ENCODE assay signal across 12 cellular contexts in the genomic region with DNA sequence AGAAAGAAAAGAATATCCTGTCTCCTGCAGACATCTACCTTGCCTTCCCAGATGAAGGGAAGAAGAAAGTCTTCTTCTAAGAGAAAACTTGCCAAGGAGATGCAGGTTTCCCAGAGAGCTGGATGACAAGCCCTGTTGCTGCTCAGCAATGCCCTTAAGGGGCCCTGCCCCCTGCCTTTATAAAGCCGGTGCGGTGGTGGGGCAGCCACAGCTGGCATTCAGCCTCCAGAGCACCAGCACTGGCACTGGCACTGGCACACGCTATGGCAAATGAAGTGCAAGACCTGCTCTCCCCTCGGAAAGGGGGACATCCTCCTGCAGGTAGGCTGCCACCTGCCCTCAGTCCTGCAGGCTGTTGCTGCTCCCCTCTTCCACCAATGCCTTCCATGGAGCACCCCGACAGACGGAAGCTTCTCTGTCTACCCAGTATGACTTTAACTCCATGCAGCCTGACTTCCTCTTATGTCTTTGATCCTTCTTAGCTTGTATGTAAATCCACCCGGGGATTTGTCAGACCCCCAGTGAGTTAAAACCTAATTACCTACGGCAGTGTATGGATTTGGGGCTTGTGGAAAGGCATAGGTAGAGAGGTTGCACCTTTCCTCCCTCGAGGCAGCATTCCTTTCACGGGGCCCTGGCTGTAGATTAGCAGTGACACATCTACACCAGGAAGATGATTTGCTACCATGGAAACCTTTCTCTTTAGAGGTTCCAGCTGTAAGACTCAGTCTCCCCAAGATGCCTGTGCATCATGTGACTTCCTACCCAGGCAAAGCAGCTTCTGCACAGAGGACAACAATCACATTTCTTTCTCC. TPM values are rescaled to one million over a fixed set of nuclear protein-coding genes. Genes with fewer than 3 reads are reported as not detected.
DNase-seq lines count a peak whose midpoint lies in the region; ATAC-seq, FAIRE-seq and TF ChIP-seq lines count a peak whose summit lies in the region.
"Had no signal": no experiment of that assay in that cellular context is flagged by ENCODE, and none has a peak within 500 bp of the region (broad histone marks: within the 10 kb centered on the region; RNA-seq: fewer than 3 reads in every experiment).

Gene DAPL1 (plus strand): TSS at position 208 of the 815 bp plus-strand sequence. CDS start 56 bp downstream, at position 264.

- H3K4me3 ChIP-seq in astrocyte (ENCODE audit: insufficient read depth, low read depth, low read length) = no peak within 1 kb of the TSS
- no peak within 1 kb of the TSS for H3K4me3 ChIP-seq in HepG2 (replicated peaks in 1 of 3; ENCODE audit: insufficient read depth in 1 of 3, low read depth in 2 of 3, low read length in 3 of 3)

- peaks cover 9% of the 10 kb centered on the region for H3K27me3 ChIP-seq in astrocyte (ENCODE audit: insufficient read depth, low read length)
- H3K27me3 ChIP-seq in HepG2 (ENCODE audit: control insufficient read depth in 1 of 2, insufficient read depth in 2 of 2, low read length in 2 of 2) = peaks cover 5 to 33% of the 10 kb centered on the region in 2 experiments; a peak in 4 of 5 replicates

- no peaks in the 10 kb centered on the region for H3K9me3 ChIP-seq in astrocyte (ENCODE audit: insufficient read depth, low read depth, low read length)
- H3K9me3 ChIP-seq in HepG2 (ENCODE audit: low read length) = no peaks in the 10 kb centered on the region

- no peak for TF ChIP-seq POLR2A in HepG2 (IDR thresholded peaks at IDR 0.05; ENCODE audit: insufficient read depth in 1 of 2, low read depth in 2 of 2, low read length in 2 of 2)

- POLR2A ChIA-PET in HepG2 (lab: Yijun Ruan, JAX) = no interaction called here

- no peaks in the 10 kb centered on the region for H3K4me1 ChIP-seq in astrocyte (ENCODE audit: insufficient read depth, low read length)
- no peaks in the 10 kb centered on the region for H3K4me1 ChIP-seq in HepG2 (ENCODE audit: insufficient read depth, low read length)

- H3K9me3 Mint-ChIP-seq in Calu3 (ENCODE audit: low read depth, unreplicated experiment) (no peaks in the 10 kb centered on the region), astrocyte (ENCODE audit: unreplicated experiment) (no peaks in the 10 kb centered on the region), nephron (no peaks in the 10 kb centered on the region)

- WGBS in HepG2 (ENCODE audit: low lambda C conversion rate) = 28% methylated on average over 7 of the region's 10 CpGs

- H3K27ac Mint-ChIP-seq in Calu3 (ENCODE audit: unreplicated experiment) (no peak within 1 kb of the TSS), astrocyte (ENCODE audit: unreplicated experiment) (no peak within 1 kb of the TSS), nephron (no peak within 1 kb of the TSS)

- TF ChIP-seq RAD21 in HepG2 (CRISPR knock-in tag; IDR thresholded peaks at IDR 0.05) = no peak

- peaks cover 23% of the 10 kb centered on the region for H3K27me3 Mint-ChIP-seq in Calu3 (ENCODE audit: unreplicated experiment)
- H3K27me3 Mint-ChIP-seq in astrocyte (ENCODE audit: low read depth, unreplicated experiment) = peaks cover 4% of the 10 kb centered on the region
- H3K27me3 Mint-ChIP-seq in nephron (ENCODE audit: low read depth) = peaks cover 12% of the 10 kb centered on the region

- CTCF ChIA-PET in Calu3 (lab: Charles Lee) = no interaction called here
- CTCF ChIA-PET in HepG2 (lab: Yijun Ruan, JAX; ENCODE audit: low intra/inter-chr PET ratio, low total read pairs) = no interaction called here

- no peaks in the 10 kb centered on the region for H4K20me1 ChIP-seq in astrocyte (ENCODE audit: insufficient read depth, low read length)
- no peaks in the 10 kb centered on the region for H4K20me1 ChIP-seq in HepG2 (ENCODE audit: insufficient read depth, low read length)

- no peak for TF ChIP-seq CTCF in Calu3 (IDR thresholded peaks at IDR 0.05; ENCODE audit: unreplicated experiment)
- no peak for TF ChIP-seq CTCF in astrocyte (IDR thresholded peaks at IDR 0.05; ENCODE audit: insufficient read depth, low read depth, low read length)
- TF ChIP-seq CTCF in nephron (IDR thresholded peaks at IDR 0.05; ENCODE audit: unreplicated experiment in 3 of 3) = no peak
- TF ChIP-seq CTCF in HepG2 (CRISPR knock-in tag; IDR thresholded peaks at IDR 0.05) = no peak

- H3K27ac ChIP-seq in astrocyte (ENCODE audit: low read depth, low read length) (no peak within 1 kb of the TSS), HepG2 (ENCODE audit: extremely low read length, insufficient read depth, low read length) (no peak within 1 kb of the TSS)
- H3K27ac ChIP-seq: RWPE1 had no signal

- H3K79me2 ChIP-seq in astrocyte (ENCODE audit: insufficient read depth, low read length) (no peaks in the 10 kb centered on the region), HepG2 (ENCODE audit: insufficient read depth, low read length) (no peaks in the 10 kb centered on the region)

- H3K4me3 Mint-ChIP-seq in Calu3 (ENCODE audit: low read depth, unreplicated experiment) (peak within 1 kb of the TSS; percentile 44), astrocyte (ENCODE audit: unreplicated experiment) (no peak within 1 kb of the TSS), nephron (peak within 1 kb of the TSS in 2 of 3 experiments; percentile 14 to 43)

- in situ Hi-C loops in HepG2 (cut with HindIII; ENCODE audit: extremely low pct_ligation_motif_present, low pct_unique_long_range_greater_than_20kb) = no loop called here

- H3K9ac ChIP-seq in astrocyte (ENCODE audit: low read length) (no peak within 1 kb of the TSS), HepG2 (ENCODE audit: insufficient read depth, low read depth, low read length) (no peak within 1 kb of the TSS)

- intact Hi-C loops in Calu3 (cut with micrococcal nuclease; ENCODE audit: unreplicated experiment) = no loop called here
- intact Hi-C loops in HepG2 (cut with micrococcal nuclease; ENCODE audit: unreplicated experiment) = no loop called here

- peak within 1 kb of the TSS; percentile 23 for H2AFZ ChIP-seq in astrocyte (ENCODE audit: low read depth, low read length)
- no peak within 1 kb of the TSS for H2AFZ ChIP-seq in HepG2 (ENCODE audit: low read length)

- peak; percentile 65 for DNase-seq in Calu3
- peak; percentile 47 for DNase-seq in NCI-H1105 (lab: John Stamatoyannopoulos, UW)
- no peak for DNase-seq in astrocyte (ENCODE audit: low read depth)
- no peak for DNase-seq in HepG2 (ENCODE audit: low spot score)
- DNase-seq: activated CD4-positive, alpha-beta T cell treated with anti-CD3 and anti-CD28 coated beads, Interleukin-2, amount 50 U/mL, for 4 hours; foreskin fibroblast; trophoblast cell had no signal

- BruUV-seq in Calu3 (replicated peaks; lab: Mats Ljungman, UMichigan) (no TSS peak), HepG2 (replicated peaks; lab: Mats Ljungman, UMichigan) (no TSS peak)

- no peak for ATAC-seq in HG02763 (IDR thresholded peaks at IDR 0.05; ENCODE audit: unreplicated experiment)
- ATAC-seq in GM19035 (IDR thresholded peaks at IDR 0.05; ENCODE audit: unreplicated experiment) = no peak
- ATAC-seq in HepG2 = no peak
- no peak for ATAC-seq in HG03280 (IDR thresholded peaks at IDR 0.05; ENCODE audit: unreplicated experiment)

- TF ChIP-seq EP300 in HepG2 (IDR thresholded peaks at IDR 0.05; ENCODE audit: low read depth in 2 of 2, low read length in 2 of 2) (no peak), HepG2 (CRISPR knock-in tag; IDR thresholded peaks at IDR 0.05; ENCODE audit: borderline replicate concordance) (no peak)

- FAIRE-seq in astrocyte (lab: Jason Lieb, UNC) = no peak
- no peak for FAIRE-seq in HepG2 (lab: Jason Lieb, UNC)

- no peaks in the 10 kb centered on the region for H3K36me3 Mint-ChIP-seq in Calu3 (ENCODE audit: insufficient read depth, unreplicated experiment)
- no peaks in the 10 kb centered on the region for H3K36me3 Mint-ChIP-seq in astrocyte (ENCODE audit: low read depth, unreplicated experiment)
- H3K36me3 Mint-ChIP-seq in nephron (ENCODE audit: low read depth) = no peaks in the 10 kb centered on the region

- H3K4me2 ChIP-seq in astrocyte (ENCODE audit: low read length) (peak within 1 kb of the TSS; percentile 15), HepG2 (ENCODE audit: low read depth, low read length) (no peak within 1 kb of the TSS)

- H3K4me1 Mint-ChIP-seq in Calu3 (ENCODE audit: low read depth, unreplicated experiment) = no peaks in the 10 kb centered on the region
- H3K4me1 Mint-ChIP-seq in astrocyte (ENCODE audit: low read depth, unreplicated experiment) = no peaks in the 10 kb centered on the region
- peaks cover 6% of the 10 kb centered on the region for H3K4me1 Mint-ChIP-seq in nephron

- H3K36me3 ChIP-seq in astrocyte (ENCODE audit: insufficient read depth, low read length) (no peaks in the 10 kb centered on the region), HepG2 (replicated peaks in 1 of 2; ENCODE audit: control insufficient read depth in 1 of 2, insufficient read depth in 2 of 2, low read length in 2 of 2) (no peaks in the 10 kb centered on the region)

RNA-seq across cellular contexts. Expression of gene DAPL1, which starts in this region (rescaled TPM):
- total RNA-seq in Calu3 (2022) (not detected in 2 replicates), astrocyte (not detected in 2 replicates), HepG2 (2016; rRNA removed; fragmentation: Illumina TruSeq; extraction: Trizol) (not detected in 2 replicates)
- not detected in 2 replicates for total RNA-seq in HepG2 (2016; cell fraction: cytosol; rRNA removed; fragmentation: Illumina TruSeq; extraction: Trizol; ENCODE audit: low read depth)
- total RNA-seq in HepG2 (2016; cell fraction: insoluble cytoplasmic fraction; rRNA removed; fragmentation: Illumina TruSeq; extraction: Trizol) = not detected in 2 replicates
- not detected in 2 replicates for total RNA-seq in HepG2 (2016; cell fraction: membrane; rRNA removed; fragmentation: Illumina TruSeq; extraction: Trizol)
- total RNA-seq in HepG2 (2016; cell fraction: nucleus; rRNA removed; fragmentation: Illumina TruSeq; extraction: Trizol) = not detected in 2 replicates
- polyA plus RNA-seq in HepG2 (2011; rRNA removed) = not detected in 2 replicates
- not detected in 2 replicates for polyA plus RNA-seq in HepG2 (2011; cell fraction: cytosol; rRNA removed)
- polyA plus RNA-seq in HepG2 (2011; cell fraction: nucleus; rRNA removed) = not detected in 2 replicates
- not detected in 2 replicates for polyA plus RNA-seq in HepG2 (2012)
- polyA plus RNA-seq in HepG2 (2016; cell fraction: cytosol; fragmentation: Illumina TruSeq; extraction: Trizol; ENCODE audit: low read depth) = not detected in 2 replicates
- polyA plus RNA-seq in HepG2 (2016; cell fraction: insoluble cytoplasmic fraction; fragmentation: Illumina TruSeq; extraction: Trizol; ENCODE audit: low read depth) = not detected in 2 replicates
- polyA plus RNA-seq in HepG2 (2016; cell fraction: membrane; fragmentation: Illumina TruSeq; extraction: Trizol; ENCODE audit: low read depth) = not detected in 2 replicates
- not detected in 2 replicates for polyA plus RNA-seq in HepG2 (2016; cell fraction: nucleus; fragmentation: Illumina TruSeq; extraction: Trizol; ENCODE audit: insufficient read depth, low read depth)
- not detected in 2 replicates for polyA minus RNA-seq in HepG2 (2011; rRNA and poly(A)+ RNA removed; ENCODE audit: low replicate concordance)
- polyA minus RNA-seq in HepG2 (2011; cell fraction: cytosol; rRNA and poly(A)+ RNA removed) = not detected in 2 replicates
- polyA minus RNA-seq in HepG2 (2011; cell fraction: nucleus; rRNA and poly(A)+ RNA removed) = not detected in 2 replicates

Comparison
In these comparisons a context has a peak if more than half of its experiments do, and no peak if none do; other contexts are left out.
1. Peak in DNase-seq in Calu3; RNA of the gene not detected or under 1 TPM.